1 cellular context compared by ENCODE assay signal in genomic region chr12:66296171-66296683, GRCh38.
TF ChIP-seq lines count a peak whose summit lies in the region.

No MANE protein-coding gene starts in this region.

TF ChIP-seq in GM12878, 131 proteins besides CTCF, POLR2A, EP300 and RAD21:
- no peak for TF ChIP-seq TCF7 (IDR thresholded peaks at IDR 0.05; ENCODE audit: borderline replicate concordance)
- no peak for TF ChIP-seq CHD1 (IDR thresholded peaks at IDR 0.05; ENCODE audit: low read depth, low read length)
- no peak for TF ChIP-seq YY1 (IDR thresholded peaks at IDR 0.05; ENCODE audit: low read depth, low read length)
- TF ChIP-seq BCL3 (IDR thresholded peaks at IDR 0.05; ENCODE audit: borderline replicate concordance, insufficient read depth, low read depth, low read length, poor library complexity, severe bottlenecking) = no peak
- no peak for TF ChIP-seq TBL1XR1 (IDR thresholded peaks at IDR 0.05; ENCODE audit: low read depth, low read length)
- TF ChIP-seq CEBPB (IDR thresholded peaks at IDR 0.05; ENCODE audit: borderline replicate concordance in 1 of 2, low read depth in 2 of 2, low read length in 2 of 2) = no peak
- TF ChIP-seq ZNF24 (IDR thresholded peaks at IDR 0.05) = no peak
